Comparison of ENCODE assay signal across 1 cellular context in the genomic region with DNA sequence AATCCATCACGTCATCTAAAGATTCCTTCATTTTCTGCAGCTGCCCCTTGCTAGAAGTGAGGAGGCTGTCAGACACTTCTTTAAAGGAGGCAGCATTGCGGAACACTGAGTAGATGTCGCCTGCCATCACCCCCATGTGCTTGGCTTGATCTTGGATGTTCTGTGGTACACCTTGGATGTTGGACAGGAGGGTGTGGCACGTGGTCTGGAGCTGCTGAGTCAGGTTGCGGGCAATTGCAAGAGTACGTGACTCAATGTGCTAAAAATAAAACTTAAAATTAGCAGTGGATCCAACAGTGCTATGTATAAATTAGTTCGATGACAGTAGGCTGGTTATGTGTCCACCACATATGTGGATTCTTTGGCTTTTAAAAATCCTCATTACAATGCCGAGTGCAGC.
TF ChIP-seq lines count a peak whose summit lies in the region.

No MANE protein-coding gene starts in this region.

TF ChIP-seq in GM23338, 12 proteins besides CTCF, POLR2A, EP300 and RAD21 (continued from another document):
- TF ChIP-seq STAT1 (IDR thresholded peaks at IDR 0.05; ENCODE audit: unreplicated experiment), result no peak
- TF ChIP-seq, protein P1, sequence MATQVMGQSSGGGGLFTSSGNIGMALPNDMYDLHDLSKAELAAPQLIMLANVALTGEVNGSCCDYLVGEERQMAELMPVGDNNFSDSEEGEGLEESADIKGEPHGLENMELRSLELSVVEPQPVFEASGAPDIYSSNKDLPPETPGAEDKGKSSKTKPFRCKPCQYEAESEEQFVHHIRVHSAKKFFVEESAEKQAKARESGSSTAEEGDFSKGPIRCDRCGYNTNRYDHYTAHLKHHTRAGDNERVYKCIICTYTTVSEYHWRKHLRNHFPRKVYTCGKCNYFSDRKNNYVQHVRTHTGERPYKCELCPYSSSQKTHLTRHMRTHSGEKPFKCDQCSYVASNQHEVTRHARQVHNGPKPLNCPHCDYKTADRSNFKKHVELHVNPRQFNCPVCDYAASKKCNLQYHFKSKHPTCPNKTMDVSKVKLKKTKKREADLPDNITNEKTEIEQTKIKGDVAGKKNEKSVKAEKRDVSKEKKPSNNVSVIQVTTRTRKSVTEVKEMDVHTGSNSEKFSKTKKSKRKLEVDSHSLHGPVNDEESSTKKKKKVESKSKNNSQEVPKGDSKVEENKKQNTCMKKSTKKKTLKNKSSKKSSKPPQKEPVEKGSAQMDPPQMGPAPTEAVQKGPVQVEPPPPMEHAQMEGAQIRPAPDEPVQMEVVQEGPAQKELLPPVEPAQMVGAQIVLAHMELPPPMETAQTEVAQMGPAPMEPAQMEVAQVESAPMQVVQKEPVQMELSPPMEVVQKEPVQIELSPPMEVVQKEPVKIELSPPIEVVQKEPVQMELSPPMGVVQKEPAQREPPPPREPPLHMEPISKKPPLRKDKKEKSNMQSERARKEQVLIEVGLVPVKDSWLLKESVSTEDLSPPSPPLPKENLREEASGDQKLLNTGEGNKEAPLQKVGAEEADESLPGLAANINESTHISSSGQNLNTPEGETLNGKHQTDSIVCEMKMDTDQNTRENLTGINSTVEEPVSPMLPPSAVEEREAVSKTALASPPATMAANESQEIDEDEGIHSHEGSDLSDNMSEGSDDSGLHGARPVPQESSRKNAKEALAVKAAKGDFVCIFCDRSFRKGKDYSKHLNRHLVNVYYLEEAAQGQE (IDR thresholded peaks at IDR 0.05; ENCODE audit: unreplicated experiment), result no peak
- no peak for TF ChIP-seq ZNF114 (CRISPR knock-in tag; IDR thresholded peaks at IDR 0.05)
- no peak for TF ChIP-seq NANOG (IDR thresholded peaks at IDR 0.05; ENCODE audit: borderline replicate concordance)
TF ChIP-seq in GM23338: peak in this region for 0.
